ENCODE assay signal across 16 cellular contexts in genomic region chr9:15492485-15493150, GRCh38.
"Had no signal": no experiment of that assay in that cellular context is flagged by ENCODE, and none has a peak within 500 bp of the region (broad histone marks: within the 10 kb centered on the region; RNA-seq: fewer than 3 reads in every experiment).

No MANE protein-coding gene starts in this region.

- ATAC-seq: activated CD4-positive, CD25-positive, alpha-beta regulatory T cell treated with anti-CD3 and anti-CD28 coated beads, Interleukin-2, amount 50 U/mL, for 24 hours; effector memory CD8-positive, alpha-beta T cell; foreskin keratinocyte; lower lobe of right lung had no signal

- H3K4me3 ChIP-seq: hepatocyte, lower lobe of right lung, tibial nerve had no signal

- H3K27ac ChIP-seq: epithelial cell of prostate, foreskin keratinocyte, hepatocyte, lower lobe of right lung, tibial nerve had no signal

- H3K27me3 ChIP-seq: foreskin keratinocyte, hepatocyte, tibial nerve had no signal

- DNase-seq: activated CD4-positive, alpha-beta T cell treated with anti-CD3 and anti-CD28 coated beads, Interleukin-2, amount 50 U/mL, for 1 hour; activated naive CD4-positive, alpha-beta T cell treated with anti-CD3 and anti-CD28 coated beads, Interleukin-2, amount 50 U/mL, for 16 hours; effector memory CD8-positive, alpha-beta T cell; foreskin keratinocyte; lower lobe of right lung; midbrain; occipital lobe; stimulated activated CD4-positive, alpha-beta T cell treated with anti-CD3 and anti-CD28 coated beads, Interleukin-12 subunit alpha, Interleukin-12 subunit beta, amount 100 ng/mL, for 4 hours; stimulated activated CD4-positive, alpha-beta T cell treated with anti-CD3 and anti-CD28 coated beads, Interleukin-1b, Interleukin-23, amount 100 ng/mL, for 48 hours; stimulated activated CD8-positive, alpha-beta memory T cell treated with anti-CD3 and anti-CD28 coated beads, Interleukin-4, amount 100 ng/mL, for 48 hours; stimulated activated naive CD4-positive, alpha-beta T cell treated with Interleukin-2 at 50 U/mL for 16 hours had no signal

- H3K9me3 ChIP-seq: lower lobe of right lung, tibial nerve had no signal

- H3K27me3 Mint-ChIP-seq: effector memory CD8-positive, alpha-beta T cell had no signal

- H3K4me3 Mint-ChIP-seq: effector memory CD8-positive, alpha-beta T cell; T-helper 1 cell treated with Interleukin-12 subunit alpha and Interleukin-12 subunit beta and Interleukin-4 antibody, amounts not matched to agents 30 μg/mL and 1 μg/mL, for 36 hours had no signal

- H3K4me2 ChIP-seq: hepatocyte had no signal

- H3K9me3 Mint-ChIP-seq: effector memory CD8-positive, alpha-beta T cell; T-helper 1 cell treated with Interleukin-12 subunit alpha and Interleukin-12 subunit beta and Interleukin-4 antibody, amounts not matched to agents 30 μg/mL and 1 μg/mL, for 36 hours had no signal

- H3K4me1 ChIP-seq: foreskin keratinocyte, lower lobe of right lung had no signal

- H2AFZ ChIP-seq: hepatocyte had no signal
